In the genomic region with DNA sequence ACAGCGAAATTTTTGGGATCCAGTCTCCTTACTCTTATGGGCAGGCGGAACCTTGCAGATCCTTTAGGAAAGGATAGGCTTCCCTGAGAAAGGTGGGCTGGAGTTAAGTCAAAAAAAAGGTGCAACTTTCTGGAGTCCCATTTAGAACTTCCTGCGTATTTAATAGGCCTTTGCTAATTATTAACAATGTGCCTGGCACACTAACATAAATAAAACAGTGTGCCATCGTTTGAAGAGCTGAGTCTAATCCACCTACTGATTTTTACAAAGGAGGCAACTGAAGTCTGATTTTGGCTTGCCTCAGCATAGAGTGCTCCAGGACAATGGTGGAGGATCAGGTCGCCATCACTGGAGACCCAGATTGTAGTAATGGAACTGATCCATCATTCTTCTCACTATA, we compare ENCODE assay signal across 23 cellular contexts. TPM values are rescaled to one million over a fixed set of nuclear protein-coding genes. Genes with fewer than 3 reads are reported as not detected.
"Had no signal": no experiment of that assay in that cellular context is flagged by ENCODE, and none has a peak within 500 bp of the region (broad histone marks: within the 10 kb centered on the region; RNA-seq: fewer than 3 reads in every experiment).

No MANE protein-coding gene starts in this region.

- ATAC-seq: left cardiac atrium; left lung; lower lobe of right lung; naive thymus-derived CD8-positive, alpha-beta T cell; pancreas; psoas muscle; sciatic nerve; stimulated activated effector memory CD8-positive, alpha-beta T cell treated with anti-CD3 and anti-CD28 coated beads, Interleukin-12 subunit alpha, Interleukin-12 subunit beta, amount 100 ng/mL, for 72 hours; stimulated activated naive CD8-positive, alpha-beta T cell treated with anti-CD3 and anti-CD28 coated beads, Interleukin-15, amount 100 ng/mL, for 72 hours had no signal

- H2AFZ ChIP-seq: hepatocyte had no signal

- H3K9me3 ChIP-seq: left lung, lower lobe of right lung, pancreas, psoas muscle, spleen, tibial nerve, uterus had no signal

- FAIRE-seq: keratinocyte had no signal

- H3K4me2 ChIP-seq: hepatocyte had no signal

- H3K36me3 ChIP-seq: lower lobe of right lung, pancreas, spleen, tibial nerve, uterus had no signal

- H3K4me1 ChIP-seq: left lung, lower lobe of right lung, pancreas, psoas muscle, spleen, tibial nerve, uterus had no signal

- H3K27me3 ChIP-seq: hepatocyte, pancreas, right atrium auricular region had no signal

- H3K4me3 ChIP-seq: hepatocyte, left lung, lower lobe of right lung, pancreas, psoas muscle, right atrium auricular region, skin epidermis, spleen, tibial nerve, uterus had no signal

- DNase-seq: kidney glomerular epithelial cell; left cardiac atrium; left lung; lower lobe of right lung; mammary epithelial cell; mesenchymal stem cell; naive thymus-derived CD8-positive, alpha-beta T cell; nucleus accumbens; pancreas; psoas muscle; spleen; stimulated activated CD4-positive, alpha-beta T cell treated with anti-CD3 and anti-CD28 coated beads, Interleukin-4, amount 100 ng/mL, for 24 hours; stimulated activated naive CD4-positive, alpha-beta T cell; stimulated activated naive CD8-positive, alpha-beta T cell treated with anti-CD3 and anti-CD28 coated beads, Interleukin-15, amount 100 ng/mL, for 72 hours; substantia nigra; uterus had no signal

- H3K27ac ChIP-seq: hepatocyte, left lung, lower lobe of right lung, pancreas, psoas muscle, right atrium auricular region, skin epidermis, spleen, tibial nerve, uterus had no signal

RNA-seq across cellular contexts. Expression of a gene that starts 15.7 kb away (rescaled TPM):
- total RNA-seq: naive thymus-derived CD8-positive, alpha-beta T cell had no signal
- polyA plus RNA-seq: naive thymus-derived CD8-positive, alpha-beta T cell had no signal
